Comparison of ENCODE assay signal across 27 cellular contexts in genomic region chr17:70202840-70203239, GRCh38. TPM values are rescaled to one million over a fixed set of nuclear protein-coding genes. Genes with fewer than 3 reads are reported as not detected.
"Had no signal": no experiment of that assay in that cellular context is flagged by ENCODE, and none has a peak within 500 bp of the region (broad histone marks: within the 10 kb centered on the region; RNA-seq: fewer than 3 reads in every experiment).

No MANE protein-coding gene starts in this region.

- H3K36me3 Mint-ChIP-seq: activated CD4-positive, alpha-beta memory T cell treated with anti-CD3 and anti-CD28 coated beads for 36 hours; activated naive CD8-positive, alpha-beta T cell treated with anti-CD3 and anti-CD28 coated beads for 36 hours had no signal

- ATAC-seq: activated T-cell treated with anti-CD3 and anti-CD28 coated beads, Interleukin-2, amount 50 U/mL, for 4 hours; activated T-helper 17 cell treated with anti-CD3 and anti-CD28 coated beads, Interleukin-2, amount 50 U/mL, for 72 hours; PC-3; T-helper 17 cell had no signal

- H3K27me3 Mint-ChIP-seq: activated B cell treated with CpG ODN at 0.5 μM for 24 hours; activated CD4-positive, alpha-beta T cell treated with anti-CD3 and anti-CD28 coated beads, Interleukin-2, amount 10 ng/mL, durations not matched to agents 7 days and 5 days; activated naive CD8-positive, alpha-beta T cell treated with anti-CD3 and anti-CD28 coated beads for 36 hours; IgD-negative memory B cell had no signal

- DNase-seq: activated B cell treated with CpG ODN at 0.5 μM for 24 hours; activated CD4-positive, alpha-beta memory T cell treated with anti-CD3 and anti-CD28 coated beads for 36 hours; activated CD4-positive, alpha-beta T cell treated with anti-CD3 and anti-CD28 coated beads, Interleukin-2, amount 10 ng/mL, durations not matched to agents 7 days and 5 days; activated CD8-positive, alpha-beta memory T cell treated with anti-CD3 and anti-CD28 coated beads for 24 hours; activated gamma-delta T cell; activated naive CD4-positive, alpha-beta T cell treated with anti-CD3 and anti-CD28 coated beads for 36 hours; activated naive CD8-positive, alpha-beta T cell treated with anti-CD3 and anti-CD28 coated beads for 36 hours; activated T-cell treated with anti-CD3 and anti-CD28 coated beads, Interleukin-2, amount 50 U/mL, for 4 hours; anterior cingulate cortex; KG1; MV-4-11; NCI-H1092 treated with DMSO at 0.1 percent for 48 hours; NCI-H1417 treated with DMSO at 0.1 percent for 48 hours; NCI-H1694; NCI-H2029; NCI-H2107; NCI-H2171 treated with DMSO at 0.1 percent for 48 hours; NCI-H345; NCI-H510A; NCI-H526 treated with DMSO at 0.1 percent for 48 hours; NCI-H82; PC-3; SIG-M5; T-helper 17 cell; T-helper 9 cell had no signal

- H3K4me1 Mint-ChIP-seq: activated B cell treated with CpG ODN at 0.5 μM for 24 hours; activated CD4-positive, alpha-beta T cell treated with anti-CD3 and anti-CD28 coated beads, Interleukin-2, amount 10 ng/mL, durations not matched to agents 7 days and 5 days; activated naive CD8-positive, alpha-beta T cell treated with anti-CD3 and anti-CD28 coated beads for 36 hours; activated T-helper 17 cell treated with anti-CD3 and anti-CD28 coated beads, Interleukin-2, amount 50 U/mL, for 72 hours; IgD-negative memory B cell; T-helper 17 cell had no signal

- H3K9me3 Mint-ChIP-seq: activated B cell treated with CpG ODN at 0.5 μM for 24 hours; activated CD4-positive, alpha-beta memory T cell treated with anti-CD3 and anti-CD28 coated beads for 36 hours; activated CD4-positive, alpha-beta T cell treated with anti-CD3 and anti-CD28 coated beads, Interleukin-2, amount 10 ng/mL, durations not matched to agents 7 days and 5 days; activated naive CD4-positive, alpha-beta T cell treated with anti-CD3 and anti-CD28 coated beads for 36 hours; activated naive CD8-positive, alpha-beta T cell treated with anti-CD3 and anti-CD28 coated beads for 36 hours; activated T-cell treated with anti-CD3 and anti-CD28 coated beads, Interleukin-2, amount 50 U/mL, for 4 hours; activated T-helper 17 cell treated with anti-CD3 and anti-CD28 coated beads, Interleukin-2, amount 50 U/mL, for 72 hours had no signal

- H3K4me3 Mint-ChIP-seq: activated B cell treated with CpG ODN at 0.5 μM for 24 hours; activated CD4-positive, alpha-beta memory T cell treated with anti-CD3 and anti-CD28 coated beads for 36 hours; activated CD4-positive, alpha-beta T cell treated with anti-CD3 and anti-CD28 coated beads, Interleukin-2, amount 10 ng/mL, durations not matched to agents 7 days and 5 days; activated naive CD4-positive, alpha-beta T cell treated with anti-CD3 and anti-CD28 coated beads for 36 hours; activated naive CD8-positive, alpha-beta T cell treated with anti-CD3 and anti-CD28 coated beads for 36 hours; activated T-cell treated with anti-CD3 and anti-CD28 coated beads, Interleukin-2, amount 50 U/mL, for 4 hours; activated T-helper 17 cell treated with anti-CD3 and anti-CD28 coated beads, Interleukin-2, amount 50 U/mL, for 72 hours; IgD-negative memory B cell; T-helper 17 cell had no signal

- H3K27ac Mint-ChIP-seq: activated B cell treated with CpG ODN at 0.5 μM for 24 hours; activated CD4-positive, alpha-beta memory T cell treated with anti-CD3 and anti-CD28 coated beads for 36 hours; activated CD4-positive, alpha-beta T cell treated with anti-CD3 and anti-CD28 coated beads, Interleukin-2, amount 10 ng/mL, durations not matched to agents 7 days and 5 days; activated naive CD4-positive, alpha-beta T cell treated with anti-CD3 and anti-CD28 coated beads for 36 hours; activated naive CD8-positive, alpha-beta T cell treated with anti-CD3 and anti-CD28 coated beads for 36 hours; activated T-helper 17 cell treated with anti-CD3 and anti-CD28 coated beads, Interleukin-2, amount 50 U/mL, for 72 hours; IgD-negative memory B cell; T-helper 17 cell had no signal

RNA-seq across cellular contexts. Expression of gene KCNJ2, which starts 33.5 kb away (rescaled TPM):
- total RNA-seq: activated CD4-positive, alpha-beta memory T cell treated with anti-CD3 and anti-CD28 coated beads for 36 hours; activated CD4-positive, alpha-beta T cell treated with anti-CD3 and anti-CD28 coated beads, Interleukin-2, amount 10 ng/mL, durations not matched to agents 7 days and 5 days; activated naive CD4-positive, alpha-beta T cell treated with anti-CD3 and anti-CD28 coated beads for 36 hours; activated naive CD8-positive, alpha-beta T cell treated with anti-CD3 and anti-CD28 coated beads for 36 hours; activated T-cell treated with anti-CD3 and anti-CD28 coated beads, Interleukin-2, amount 50 U/mL, for 4 hours; activated T-helper 17 cell treated with anti-CD3 and anti-CD28 coated beads, Interleukin-2, amount 50 U/mL, for 72 hours had no signal
- polyA plus RNA-seq: IgD-negative memory B cell had no signal
